15 cellular contexts compared by ENCODE assay signal in genomic region chr17:49747632-49748031, GRCh38. TPM values are rescaled to one million over a fixed set of nuclear protein-coding genes. Genes with fewer than 3 reads are reported as not detected.
A peak's percentile ranks its signal among the peaks of the same experiment; 100 is the strongest.
DNase-seq lines count a peak whose midpoint lies in the region; ATAC-seq and TF ChIP-seq lines count a peak whose summit lies in the region.
"Had no signal": no experiment of that assay in that cellular context is flagged by ENCODE, and none has a peak within 500 bp of the region (broad histone marks: within the 10 kb centered on the region; RNA-seq: fewer than 3 reads in every experiment).

No MANE protein-coding gene starts in this region.

- intact Hi-C loops in activated T-helper 1 cell treated with anti-CD3 and anti-CD28 coated beads, Interleukin-12 subunit alpha, Interleukin-12 subunit beta, Interleukin-2, Interleukin-4 antibody, amounts not matched to agents 30 ng/mL and 10 ng/mL and 1 ng/mL, durations not matched to agents 14 hours and 24 hours and 36 hours (cut with micrococcal nuclease): loop anchor here (1.0 to 5.0 kb wide), 4 partner anchors 8 to 990 kb away; no protein-coding TSS in a partner anchor
- intact Hi-C loops in gastrocnemius medialis (cut with DNase I; ENCODE audit: low total_unique reads): no loop called here

- H3K4me1 ChIP-seq in CD4-positive, CD25-positive, alpha-beta regulatory T cell (ENCODE audit: control insufficient read depth, insufficient read depth, low read length, poor library complexity, severe bottlenecking): peaks cover 93% of the 10 kb centered on the region
- peaks cover 0 to 18% of the 10 kb centered on the region in 2 donors for H3K4me1 ChIP-seq in gastrocnemius medialis

- in situ Hi-C loops in gastrocnemius medialis (cut with MboI; ENCODE audit: low sequenced_read_pairs in 4 of 4): no loop called here

- H3K9me3 ChIP-seq in CD4-positive, CD25-positive, alpha-beta regulatory T cell (ENCODE audit: control insufficient read depth in 2 of 2, low read length in 2 of 2): no peaks in the 10 kb centered on the region
- H3K9me3 ChIP-seq in gastrocnemius medialis: no peaks in the 10 kb centered on the region

- no peaks in the 10 kb centered on the region for H3K27me3 Mint-ChIP-seq in CD4-positive, CD25-positive, alpha-beta regulatory T cell
- H3K27me3 Mint-ChIP-seq in activated T-helper 1 cell treated with anti-CD3 and anti-CD28 coated beads, Interleukin-12 subunit alpha, Interleukin-12 subunit beta, Interleukin-2, Interleukin-4 antibody, amounts not matched to agents 30 ng/mL and 10 ng/mL and 1 ng/mL, durations not matched to agents 14 hours and 24 hours and 36 hours (ENCODE audit: insufficient read depth): no peaks in the 10 kb centered on the region
- H3K27me3 Mint-ChIP-seq in memory B cell: no peaks in the 10 kb centered on the region

- H3K27me3 ChIP-seq in CD4-positive, CD25-positive, alpha-beta regulatory T cell (ENCODE audit: control insufficient read depth, insufficient read depth, low read length): no peaks in the 10 kb centered on the region
- H3K27me3 ChIP-seq in gastrocnemius medialis: no peaks in the 10 kb centered on the region
- H3K27me3 ChIP-seq: cardiac muscle cell had no signal

- H3K4me3 Mint-ChIP-seq in CD4-positive, CD25-positive, alpha-beta regulatory T cell: peak overlapping the region; percentile 70 to 87 (median 78)
- H3K4me3 Mint-ChIP-seq in activated T-helper 1 cell treated with anti-CD3 and anti-CD28 coated beads, Interleukin-12 subunit alpha, Interleukin-12 subunit beta, Interleukin-2, Interleukin-4 antibody, amounts not matched to agents 30 ng/mL and 10 ng/mL and 1 ng/mL, durations not matched to agents 14 hours and 24 hours and 36 hours: peak overlapping the region; percentile 78
- peak overlapping the region; percentile 89 for H3K4me3 Mint-ChIP-seq in memory B cell

- H3K36me3 ChIP-seq in CD4-positive, CD25-positive, alpha-beta regulatory T cell (ENCODE audit: control insufficient read depth, insufficient read depth, low read length): peaks cover 19% of the 10 kb centered on the region
- H3K36me3 ChIP-seq in gastrocnemius medialis: no peaks in the 10 kb centered on the region
- H3K36me3 ChIP-seq: cardiac muscle cell had no signal

- no peak for DNase-seq in CD4-positive, CD25-positive, alpha-beta regulatory T cell
- DNase-seq in activated T-helper 1 cell treated with anti-CD3 and anti-CD28 coated beads, Interleukin-12 subunit alpha, Interleukin-12 subunit beta, Interleukin-2, Interleukin-4 antibody, amounts not matched to agents 30 ng/mL and 10 ng/mL and 1 ng/mL, durations not matched to agents 14 hours and 24 hours and 36 hours (ENCODE audit: low spot score): no peak
- DNase-seq in memory B cell (ENCODE audit: low spot score in 2 of 2): no peak
- DNase-seq in gastrocnemius medialis: no peak
- DNase-seq in kidney tubule cell (ENCODE audit: low spot score): no peak
- DNase-seq in NCI-H510A (lab: John Stamatoyannopoulos, UW): no peak
- DNase-seq: EL; NCI-H1417 treated with DMSO at 0.1 percent for 48 hours; NCI-H446; retina; stimulated activated CD4-positive, alpha-beta T cell treated with anti-CD3 and anti-CD28 coated beads, Interleukin-2, amount 100 ng/mL, for 48 hours had no signal

- peak overlapping the region; percentile 83 for H3K4me3 ChIP-seq in CD4-positive, CD25-positive, alpha-beta regulatory T cell (ENCODE audit: low read depth, low read length)
- H3K4me3 ChIP-seq in gastrocnemius medialis: no peak overlapping the region
- H3K4me3 ChIP-seq: cardiac muscle cell had no signal

- H3K27ac ChIP-seq in CD4-positive, CD25-positive, alpha-beta regulatory T cell (ENCODE audit: insufficient read depth, low read length, poor library complexity, severe bottlenecking): peak overlapping the region; percentile 94
- H3K27ac ChIP-seq in gastrocnemius medialis: no peak overlapping the region
- H3K27ac ChIP-seq: cardiac muscle cell, epithelial cell of prostate had no signal

- TF ChIP-seq CTCF in gastrocnemius medialis (IDR thresholded peaks at IDR 0.05 in 4 of 5, conservative IDR thresholded peaks at IDR 0.05 in 1 of 5): no peak

- H3K27ac Mint-ChIP-seq in CD4-positive, CD25-positive, alpha-beta regulatory T cell: peak overlapping the region; percentile 95 to 99 (median 97)
- H3K27ac Mint-ChIP-seq in activated T-helper 1 cell treated with anti-CD3 and anti-CD28 coated beads, Interleukin-12 subunit alpha, Interleukin-12 subunit beta, Interleukin-2, Interleukin-4 antibody, amounts not matched to agents 30 ng/mL and 10 ng/mL and 1 ng/mL, durations not matched to agents 14 hours and 24 hours and 36 hours: peak overlapping the region; percentile 93
- peak overlapping the region; percentile 98 for H3K27ac Mint-ChIP-seq in memory B cell

- no peak for TF ChIP-seq POLR2A in gastrocnemius medialis (IDR thresholded peaks at IDR 0.05)

- H3K36me3 Mint-ChIP-seq in CD4-positive, CD25-positive, alpha-beta regulatory T cell: peaks cover 21% of the 10 kb centered on the region
- H3K36me3 Mint-ChIP-seq in activated T-helper 1 cell treated with anti-CD3 and anti-CD28 coated beads, Interleukin-12 subunit alpha, Interleukin-12 subunit beta, Interleukin-2, Interleukin-4 antibody, amounts not matched to agents 30 ng/mL and 10 ng/mL and 1 ng/mL, durations not matched to agents 14 hours and 24 hours and 36 hours (ENCODE audit: low read depth): peaks cover 18% of the 10 kb centered on the region
- H3K36me3 Mint-ChIP-seq in memory B cell: peaks cover 10% of the 10 kb centered on the region

- no peak for ATAC-seq in CD4-positive, CD25-positive, alpha-beta regulatory T cell (ENCODE audit: low read depth in 2 of 2)
- ATAC-seq in GM18907 (IDR thresholded peaks at IDR 0.05; ENCODE audit: unreplicated experiment): peak; percentile 2
- ATAC-seq in memory B cell (ENCODE audit: low read depth): no peak
- no peak for ATAC-seq in gastrocnemius medialis
- no peak for ATAC-seq in GM18909 (IDR thresholded peaks at IDR 0.05; ENCODE audit: poor library complexity, unreplicated experiment)

- no peaks in the 10 kb centered on the region for H3K9me3 Mint-ChIP-seq in CD4-positive, CD25-positive, alpha-beta regulatory T cell
- H3K9me3 Mint-ChIP-seq in activated T-helper 1 cell treated with anti-CD3 and anti-CD28 coated beads, Interleukin-12 subunit alpha, Interleukin-12 subunit beta, Interleukin-2, Interleukin-4 antibody, amounts not matched to agents 30 ng/mL and 10 ng/mL and 1 ng/mL, durations not matched to agents 14 hours and 24 hours and 36 hours: peaks cover 7% of the 10 kb centered on the region
- no peaks in the 10 kb centered on the region for H3K9me3 Mint-ChIP-seq in memory B cell

- peaks cover 8 to 90% (median 66%) of the 10 kb centered on the region in 4 donors for H3K4me1 Mint-ChIP-seq in CD4-positive, CD25-positive, alpha-beta regulatory T cell
- peaks cover 69% of the 10 kb centered on the region for H3K4me1 Mint-ChIP-seq in activated T-helper 1 cell treated with anti-CD3 and anti-CD28 coated beads, Interleukin-12 subunit alpha, Interleukin-12 subunit beta, Interleukin-2, Interleukin-4 antibody, amounts not matched to agents 30 ng/mL and 10 ng/mL and 1 ng/mL, durations not matched to agents 14 hours and 24 hours and 36 hours (ENCODE audit: low read depth)
- peaks cover 62% of the 10 kb centered on the region for H3K4me1 Mint-ChIP-seq in memory B cell

RNA-seq across cellular contexts. Expression of gene FAM117A, which starts 16.3 kb away (rescaled TPM):
- 83.3 TPM for total RNA-seq in CD4-positive, CD25-positive, alpha-beta regulatory T cell
- 10 to 100 TPM; 49.0 to 67.4 (median 64.7) TPM for polyA plus RNA-seq in CD4-positive, CD25-positive, alpha-beta regulatory T cell
- total RNA-seq in activated T-helper 1 cell treated with anti-CD3 and anti-CD28 coated beads, Interleukin-12 subunit alpha, Interleukin-12 subunit beta, Interleukin-2, Interleukin-4 antibody, amounts not matched to agents 30 ng/mL and 10 ng/mL and 1 ng/mL, durations not matched to agents 14 hours and 24 hours and 36 hours: 13.9 and 14.8 TPM in 2 replicates
- total RNA-seq in gastrocnemius medialis: 1 to 10 TPM; 2.6 to 4.9 (median 3.3) TPM

RNA-seq across cellular contexts. Expression of gene SLC35B1, which starts 39.9 kb away (rescaled TPM):
- 51.8 TPM for total RNA-seq in CD4-positive, CD25-positive, alpha-beta regulatory T cell
- polyA plus RNA-seq in CD4-positive, CD25-positive, alpha-beta regulatory T cell: 10 to 100 TPM; 28.2 to 38.8 (median 34.1) TPM
- 71.6 and 75.4 TPM in 2 replicates for total RNA-seq in activated T-helper 1 cell treated with anti-CD3 and anti-CD28 coated beads, Interleukin-12 subunit alpha, Interleukin-12 subunit beta, Interleukin-2, Interleukin-4 antibody, amounts not matched to agents 30 ng/mL and 10 ng/mL and 1 ng/mL, durations not matched to agents 14 hours and 24 hours and 36 hours
- total RNA-seq in gastrocnemius medialis: 10 to 100 TPM; 62.7 to 99.0 (median 84.5) TPM

RNA-seq across cellular contexts. Expression of gene KAT7, which starts 40.8 kb away (rescaled TPM):
- total RNA-seq in CD4-positive, CD25-positive, alpha-beta regulatory T cell: 207 TPM
- polyA plus RNA-seq in CD4-positive, CD25-positive, alpha-beta regulatory T cell: 10 to 100 TPM; 37.0 to 49.6 (median 46.9) TPM
- total RNA-seq in activated T-helper 1 cell treated with anti-CD3 and anti-CD28 coated beads, Interleukin-12 subunit alpha, Interleukin-12 subunit beta, Interleukin-2, Interleukin-4 antibody, amounts not matched to agents 30 ng/mL and 10 ng/mL and 1 ng/mL, durations not matched to agents 14 hours and 24 hours and 36 hours: 68.5 and 71.1 TPM in 2 replicates
- total RNA-seq in gastrocnemius medialis: 10 to 100 TPM; 32.6 to 49.8 (median 45.2) TPM
